ENCODE assay signal across 1 cellular context in genomic region chr20:40797425-40797824, GRCh38.
TF ChIP-seq lines count a peak whose summit lies in the region.

No MANE protein-coding gene starts in this region.

TF ChIP-seq in SK-N-SH, 30 proteins besides CTCF, POLR2A, EP300 and RAD21 (continued from another document):
- no peak for TF ChIP-seq REST (IDR thresholded peaks at IDR 0.05; ENCODE audit: low read depth, low read length)
- no peak for TF ChIP-seq RCOR1 (IDR thresholded peaks at IDR 0.05; ENCODE audit: low read length)
